In the genomic region with DNA sequence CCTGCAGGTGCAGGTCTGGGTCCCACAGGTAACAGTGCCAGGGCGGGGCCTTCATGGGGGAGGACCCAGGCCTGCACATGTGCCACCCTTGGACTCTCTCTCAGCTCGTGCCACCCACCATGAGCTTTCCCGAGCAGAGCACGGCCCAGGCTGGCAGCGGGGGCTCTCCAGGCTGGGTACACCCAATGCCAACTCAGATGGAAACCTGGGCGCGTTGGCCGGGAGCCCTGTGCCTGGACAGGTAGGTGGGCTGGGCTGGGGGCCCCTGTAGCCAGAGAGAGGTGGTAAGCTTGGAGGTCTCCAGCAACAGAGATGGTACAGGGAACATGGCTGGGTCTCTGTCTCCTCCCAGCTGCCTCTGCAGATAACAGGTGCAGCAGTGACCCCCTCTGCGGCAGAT, we compare ENCODE assay signal across 28 cellular contexts.
"Had no signal": no experiment of that assay in that cellular context is flagged by ENCODE, and none has a peak within 500 bp of the region (broad histone marks: within the 10 kb centered on the region; RNA-seq: fewer than 3 reads in every experiment).

No MANE protein-coding gene starts in this region.

- H3K4me1 Mint-ChIP-seq: endodermal cell, mesothelial cell of epicardium had no signal

- ATAC-seq: effector memory CD8-positive, alpha-beta T cell; esophagus mucosa; gastrocnemius medialis; heart right ventricle; left colon; left lobe of liver; lower lobe of right lung; mucosa of descending colon had no signal

- H3K36me3 ChIP-seq: colonic mucosa, esophagus squamous epithelium, gastrocnemius medialis, heart right ventricle, left ventricle myocardium inferior, lower lobe of right lung had no signal

- H3K27ac Mint-ChIP-seq: dendritic cell treated with granulocyte-macrophage colony-stimulating factor and Interleukin-4, amounts not matched to agents 40 ng/mL and 50 ng/mL, for 4 days; effector memory CD8-positive, alpha-beta T cell; endodermal cell; immature natural killer cell; mesothelial cell of epicardium had no signal

- H3K4me3 ChIP-seq: colonic mucosa, esophagus squamous epithelium, gastrocnemius medialis, heart right ventricle, left ventricle myocardium inferior, lower lobe of right lung, mucosa of descending colon had no signal

- H3K4me1 ChIP-seq: colonic mucosa, esophagus squamous epithelium, gastrocnemius medialis, heart right ventricle, left ventricle myocardium inferior, lower lobe of right lung had no signal

- H3K27me3 Mint-ChIP-seq: dendritic cell treated with granulocyte-macrophage colony-stimulating factor and Interleukin-4, amounts not matched to agents 40 ng/mL and 50 ng/mL, for 4 days had no signal

- H3K36me3 Mint-ChIP-seq: immature natural killer cell, mesothelial cell of epicardium had no signal

- H3K9me3 Mint-ChIP-seq: endodermal cell, immature natural killer cell, mesothelial cell of epicardium had no signal

- DNase-seq: cerebellar nuclear complex; colonic mucosa; cortex of kidney; effector CD8-positive, alpha-beta T cell; effector memory CD8-positive, alpha-beta T cell; endodermal cell; erythroblast; esophagus squamous epithelium; foreskin fibroblast; foreskin melanocyte; gastrocnemius medialis; glutamatergic neuron; heart right ventricle; hypothalamus; immature natural killer cell; islet precursor cell; kidney; kidney glomerular epithelial cell; left colon; left ventricle myocardium inferior; lower lobe of right lung; mesenchymal stem cell; mucosa of descending colon had no signal

- H3K9me3 ChIP-seq: colonic mucosa, esophagus squamous epithelium, gastrocnemius medialis, left ventricle myocardium inferior, lower lobe of right lung had no signal

- H3K27me3 ChIP-seq: colonic mucosa, esophagus squamous epithelium, gastrocnemius medialis, heart right ventricle had no signal

- H3K27ac ChIP-seq: colonic mucosa, epithelial cell of prostate, esophagus squamous epithelium, gastrocnemius medialis, heart right ventricle, left ventricle myocardium inferior, lower lobe of right lung had no signal

- H3K4me3 Mint-ChIP-seq: dendritic cell treated with granulocyte-macrophage colony-stimulating factor and Interleukin-4, amounts not matched to agents 40 ng/mL and 50 ng/mL, for 4 days; effector memory CD8-positive, alpha-beta T cell; endodermal cell; immature natural killer cell; mesothelial cell of epicardium had no signal
